In the genomic region with DNA sequence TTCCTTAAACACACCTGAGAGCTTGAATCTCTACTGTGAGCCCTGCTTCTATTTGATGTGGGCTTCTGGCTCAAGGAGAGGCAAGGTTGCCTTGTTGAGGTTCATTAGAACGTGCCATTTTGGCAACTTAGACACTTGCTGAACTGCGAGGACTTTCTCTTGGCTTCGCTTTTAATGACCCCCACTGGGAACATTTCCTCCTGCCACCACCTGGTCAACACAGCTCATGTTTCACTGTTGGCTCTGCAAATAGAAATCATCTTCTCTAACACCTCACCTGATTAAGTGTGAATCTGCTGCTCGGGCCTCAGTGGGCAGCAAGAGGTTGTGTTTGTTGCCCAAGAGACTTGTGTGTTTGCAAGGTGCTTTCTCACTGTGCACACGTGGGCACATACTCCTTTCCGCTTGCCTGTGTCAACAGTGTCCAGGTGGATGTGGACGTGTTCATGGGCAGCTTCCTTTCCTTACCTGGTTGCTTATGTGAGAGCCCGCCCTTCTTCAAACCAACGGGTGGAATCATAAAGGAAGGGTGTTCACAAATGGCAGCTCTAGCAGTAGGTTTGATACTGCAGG, we compare ENCODE assay signal across 1 cellular context.
TF ChIP-seq lines count a peak whose summit lies in the region.

No MANE protein-coding gene starts in this region.

TF ChIP-seq in GM23338, 12 proteins besides CTCF, POLR2A, EP300 and RAD21 (continued from another document):
- peak; percentile 34; the same call in 1 of the 2 replicates for TF ChIP-seq ZNF462 (CRISPR knock-in tag; IDR thresholded peaks at IDR 0.05)
